In the genomic region with DNA sequence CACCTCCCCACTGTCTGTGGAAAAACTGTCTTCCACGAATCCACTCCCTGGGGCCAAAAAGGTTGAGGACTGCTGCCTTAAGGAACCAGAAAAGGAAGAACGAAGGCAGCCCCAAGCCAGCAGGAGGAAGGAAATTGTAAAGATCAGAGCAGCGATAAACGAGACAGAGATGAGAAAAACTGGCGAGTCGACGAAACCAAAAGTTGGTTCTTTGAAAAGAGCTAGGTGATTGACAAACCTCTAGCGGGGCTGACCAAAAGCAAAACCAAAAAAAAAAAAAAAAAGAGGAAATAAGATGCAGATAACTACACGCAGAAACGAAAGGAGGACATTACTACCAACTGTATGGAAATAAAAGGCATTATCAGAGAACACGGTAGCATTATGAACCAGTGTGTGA, we compare ENCODE assay signal across 9 cellular contexts.
DNase-seq lines count a peak whose midpoint lies in the region; ATAC-seq and TF ChIP-seq lines count a peak whose summit lies in the region.
"Had no signal": no experiment of that assay in that cellular context is flagged by ENCODE, and none has a peak within 500 bp of the region (broad histone marks: within the 10 kb centered on the region; RNA-seq: fewer than 3 reads in every experiment).

No MANE protein-coding gene starts in this region.

- H3K4me3 ChIP-seq in LNCaP clone FGC (ENCODE audit: low read depth, low read length) (peak overlapping the region; percentile 43), suprapubic skin (peak overlapping the region; percentile 7)

- 8% methylated on average over 11 of the region's 11 CpGs for WGBS in suprapubic skin

- ATAC-seq in GM19397 (IDR thresholded peaks at IDR 0.05; ENCODE audit: unreplicated experiment) = peak; percentile 55

- TF ChIP-seq EP300 in suprapubic skin (IDR thresholded peaks at IDR 0.05) = no peak

- TF ChIP-seq POLR2A in suprapubic skin (IDR thresholded peaks at IDR 0.05) = no peak

- H3K27me3 ChIP-seq in suprapubic skin = no peaks in the 10 kb centered on the region

- no peak overlapping the region for H3K27ac ChIP-seq in suprapubic skin
- H3K27ac ChIP-seq: epithelial cell of prostate had no signal

- peaks cover 30% of the 10 kb centered on the region for H3K4me1 ChIP-seq in suprapubic skin

- DNase-seq in Ammon's horn (ENCODE audit: low spot score) = peak; percentile 44
- peak; percentile 13 for DNase-seq in LNCaP clone FGC (ENCODE audit: low read depth)
- peak; percentile 74 for DNase-seq in activated CD8-positive, alpha-beta memory T cell treated with anti-CD3 and anti-CD28 coated beads for 24 hours
- DNase-seq in lung microvascular endothelial cell (ENCODE audit: low read depth in 2 of 2) = peak; percentile 43 to 54
- no peak for DNase-seq in suprapubic skin (ENCODE audit: low spot score in 2 of 2)
- no peak for DNase-seq in glomerular visceral epithelial cell (ENCODE audit: extremely low spot score)
- no peak for DNase-seq in ecto neural progenitor cell (ENCODE audit: low spot score)

- no peak for TF ChIP-seq CTCF in LNCaP clone FGC (IDR thresholded peaks at IDR 0.05; ENCODE audit: control insufficient read depth, extremely low read depth, insufficient read depth)
- TF ChIP-seq CTCF in suprapubic skin (IDR thresholded peaks at IDR 0.05) = no peak

- no peaks in the 10 kb centered on the region for H3K36me3 ChIP-seq in suprapubic skin

- no peaks in the 10 kb centered on the region for H3K9me3 ChIP-seq in suprapubic skin

Comparison
In these comparisons a context has a peak if more than half of its experiments do, and no peak if none do; other contexts are left out.
1. DNase-seq: peak in Ammon's horn (single experiment), LNCaP clone FGC (single experiment), activated CD8-positive, alpha-beta memory T cell treated with anti-CD3 and anti-CD28 coated beads for 24 hours (single experiment) and lung microvascular endothelial cell (2 of 2); none in suprapubic skin (0 of 2), glomerular visceral epithelial cell (single experiment) and ecto neural progenitor cell (single experiment).